ENCODE assay signal across 1 cellular context in the genomic region with DNA sequence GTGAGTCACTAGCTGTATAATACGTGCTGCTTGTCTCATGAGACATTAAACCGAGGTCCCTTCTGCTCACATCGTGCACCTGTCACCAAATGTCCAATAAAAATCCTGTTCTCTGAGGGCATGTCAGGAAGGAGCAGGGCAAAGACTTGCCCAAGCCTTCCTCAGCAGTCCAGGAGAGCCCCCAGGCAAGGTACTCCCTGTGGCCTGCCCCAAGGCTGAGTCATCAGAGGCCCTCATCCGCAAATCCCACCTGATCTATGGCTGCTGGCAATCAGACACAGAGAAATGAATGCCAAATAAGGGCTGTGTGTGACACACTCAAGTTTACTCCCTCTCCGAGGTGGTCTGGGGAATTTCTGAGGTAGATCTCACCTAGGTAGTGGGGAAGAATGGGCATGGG.
TF ChIP-seq lines count a peak whose summit lies in the region.

No MANE protein-coding gene starts in this region.

TF ChIP-seq in GM23338, 12 proteins besides CTCF, POLR2A, EP300 and RAD21 (continued from another document):
- TF ChIP-seq, protein P1, sequence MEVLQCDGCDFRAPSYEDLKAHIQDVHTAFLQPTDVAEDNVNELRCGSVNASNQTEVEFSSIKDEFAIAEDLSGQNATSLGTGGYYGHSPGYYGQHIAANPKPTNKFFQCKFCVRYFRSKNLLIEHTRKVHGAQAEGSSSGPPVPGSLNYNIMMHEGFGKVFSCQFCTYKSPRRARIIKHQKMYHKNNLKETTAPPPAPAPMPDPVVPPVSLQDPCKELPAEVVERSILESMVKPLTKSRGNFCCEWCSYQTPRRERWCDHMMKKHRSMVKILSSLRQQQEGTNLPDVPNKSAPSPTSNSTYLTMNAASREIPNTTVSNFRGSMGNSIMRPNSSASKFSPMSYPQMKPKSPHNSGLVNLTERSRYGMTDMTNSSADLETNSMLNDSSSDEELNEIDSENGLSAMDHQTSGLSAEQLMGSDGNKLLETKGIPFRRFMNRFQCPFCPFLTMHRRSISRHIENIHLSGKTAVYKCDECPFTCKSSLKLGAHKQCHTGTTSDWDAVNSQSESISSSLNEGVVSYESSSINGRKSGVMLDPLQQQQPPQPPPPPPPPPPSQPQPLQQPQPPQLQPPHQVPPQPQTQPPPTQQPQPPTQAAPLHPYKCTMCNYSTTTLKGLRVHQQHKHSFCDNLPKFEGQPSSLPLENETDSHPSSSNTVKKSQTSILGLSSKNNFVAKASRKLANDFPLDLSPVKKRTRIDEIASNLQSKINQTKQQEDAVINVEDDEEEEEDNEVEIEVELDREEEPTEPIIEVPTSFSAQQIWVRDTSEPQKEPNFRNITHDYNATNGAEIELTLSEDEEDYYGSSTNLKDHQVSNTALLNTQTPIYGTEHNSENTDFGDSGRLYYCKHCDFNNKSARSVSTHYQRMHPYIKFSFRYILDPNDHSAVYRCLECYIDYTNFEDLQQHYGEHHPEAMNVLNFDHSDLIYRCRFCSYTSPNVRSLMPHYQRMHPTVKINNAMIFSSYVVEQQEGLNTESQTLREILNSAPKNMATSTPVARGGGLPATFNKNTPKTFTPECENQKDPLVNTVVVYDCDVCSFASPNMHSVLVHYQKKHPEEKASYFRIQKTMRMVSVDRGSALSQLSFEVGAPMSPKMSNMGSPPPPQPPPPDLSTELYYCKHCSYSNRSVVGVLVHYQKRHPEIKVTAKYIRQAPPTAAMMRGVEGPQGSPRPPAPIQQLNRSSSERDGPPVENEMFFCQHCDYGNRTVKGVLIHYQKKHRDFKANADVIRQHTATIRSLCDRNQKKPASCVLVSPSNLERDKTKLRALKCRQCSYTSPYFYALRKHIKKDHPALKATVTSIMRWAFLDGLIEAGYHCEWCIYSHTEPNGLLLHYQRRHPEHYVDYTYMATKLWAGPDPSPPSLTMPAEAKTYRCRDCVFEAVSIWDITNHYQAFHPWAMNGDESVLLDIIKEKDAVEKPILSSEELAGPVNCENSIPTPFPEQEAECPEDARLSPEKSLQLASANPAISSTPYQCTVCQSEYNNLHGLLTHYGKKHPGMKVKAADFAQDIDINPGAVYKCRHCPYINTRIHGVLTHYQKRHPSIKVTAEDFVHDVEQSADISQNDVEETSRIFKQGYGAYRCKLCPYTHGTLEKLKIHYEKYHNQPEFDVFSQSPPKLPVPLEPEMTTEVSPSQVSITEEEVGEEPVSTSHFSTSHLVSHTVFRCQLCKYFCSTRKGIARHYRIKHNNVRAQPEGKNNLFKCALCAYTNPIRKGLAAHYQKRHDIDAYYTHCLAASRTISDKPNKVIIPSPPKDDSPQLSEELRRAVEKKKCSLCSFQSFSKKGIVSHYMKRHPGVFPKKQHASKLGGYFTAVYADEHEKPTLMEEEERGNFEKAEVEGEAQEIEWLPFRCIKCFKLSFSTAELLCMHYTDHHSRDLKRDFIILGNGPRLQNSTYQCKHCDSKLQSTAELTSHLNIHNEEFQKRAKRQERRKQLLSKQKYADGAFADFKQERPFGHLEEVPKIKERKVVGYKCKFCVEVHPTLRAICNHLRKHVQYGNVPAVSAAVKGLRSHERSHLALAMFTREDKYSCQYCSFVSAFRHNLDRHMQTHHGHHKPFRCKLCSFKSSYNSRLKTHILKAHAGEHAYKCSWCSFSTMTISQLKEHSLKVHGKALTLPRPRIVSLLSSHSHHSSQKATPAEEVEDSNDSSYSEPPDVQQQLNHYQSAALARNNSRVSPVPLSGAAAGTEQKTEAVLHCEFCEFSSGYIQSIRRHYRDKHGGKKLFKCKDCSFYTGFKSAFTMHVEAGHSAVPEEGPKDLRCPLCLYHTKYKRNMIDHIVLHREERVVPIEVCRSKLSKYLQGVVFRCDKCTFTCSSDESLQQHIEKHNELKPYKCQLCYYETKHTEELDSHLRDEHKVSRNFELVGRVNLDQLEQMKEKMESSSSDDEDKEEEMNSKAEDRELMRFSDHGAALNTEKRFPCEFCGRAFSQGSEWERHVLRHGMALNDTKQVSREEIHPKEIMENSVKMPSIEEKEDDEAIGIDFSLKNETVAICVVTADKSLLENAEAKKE (CRISPR knock-in tag; IDR thresholded peaks at IDR 0.05): no peak
- TF ChIP-seq EZH2phosphoT487 (IDR thresholded peaks at IDR 0.05; ENCODE audit: unreplicated experiment): no peak
- TF ChIP-seq ETS1 (IDR thresholded peaks at IDR 0.05): no peak
